Comparison of ENCODE assay signal across 1 cellular context in the genomic region with DNA sequence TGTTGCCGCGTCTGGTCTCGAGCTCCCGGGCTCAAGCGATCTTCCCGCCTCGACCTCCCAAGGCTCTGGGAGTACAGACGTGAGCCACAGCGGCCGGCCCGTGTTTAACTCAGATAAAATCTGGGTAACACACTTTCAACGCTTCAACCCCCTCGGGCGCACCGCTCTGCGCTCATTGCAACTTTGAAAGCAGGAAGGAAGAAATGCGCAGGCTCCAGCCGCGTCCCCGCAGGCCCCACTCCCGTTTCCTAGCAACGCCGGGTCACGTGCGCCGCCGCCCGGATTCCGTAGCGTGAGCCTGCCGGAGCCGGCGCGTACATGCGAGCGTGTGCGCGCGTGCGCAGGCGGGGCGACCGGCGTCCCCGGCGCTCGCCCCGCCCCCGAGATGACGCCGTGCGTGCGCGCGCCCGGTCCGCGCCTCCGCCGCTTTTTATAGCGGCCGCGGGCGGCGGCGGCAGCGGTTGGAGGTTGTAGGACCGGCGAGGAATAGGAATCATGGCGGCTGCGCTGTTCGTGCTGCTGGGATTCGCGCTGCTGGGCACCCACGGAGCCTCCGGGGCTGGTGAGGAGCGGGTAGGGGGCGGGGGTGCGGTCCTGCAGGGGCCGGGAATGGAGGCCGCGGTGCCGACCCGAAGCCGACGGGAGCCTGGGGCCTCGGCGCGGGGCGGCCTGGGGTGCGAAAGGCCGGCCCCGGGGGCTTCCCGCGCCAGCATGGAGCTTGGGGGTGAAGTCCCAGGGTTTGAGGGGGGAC.
TF ChIP-seq lines count a peak whose summit lies in the region.

BSG (plus strand) TSS at position 457 of the 751 bp plus-strand sequence; CDS start at position 496, 39 bp downstream.

TF ChIP-seq in HEK293, 187 proteins besides CTCF, POLR2A, EP300 and RAD21 (continued from another document):
- TF ChIP-seq ZBTB44 (tag by site-specific recombination; IDR thresholded peaks at IDR 0.05) = 0 out of 2 replicates have a peak, but pooled peaks have one; percentile 41
- TF ChIP-seq HOXC10 (CRISPR knock-in tag; IDR thresholded peaks at IDR 0.05) = no peak
- peak; percentile 68; the same call in 1 of the 2 replicates for TF ChIP-seq ZBTB17 (tag by site-specific recombination; IDR thresholded peaks at IDR 0.05)
- TF ChIP-seq ZNF660 (tag by site-specific recombination; IDR thresholded peaks at IDR 0.05) = no peak
- TF ChIP-seq ZNF530 (tag by site-specific recombination; IDR thresholded peaks at IDR 0.05; ENCODE audit: low read depth) = no peak
- TF ChIP-seq ZNF571 (tag by site-specific recombination; IDR thresholded peaks at IDR 0.05) = no peak
- no peak for TF ChIP-seq ZNF211 (tag by site-specific recombination; IDR thresholded peaks at IDR 0.05; ENCODE audit: low read depth)
- TF ChIP-seq ZFP37 (tag by site-specific recombination; IDR thresholded peaks at IDR 0.05) = no peak
- TF ChIP-seq, protein P1, sequence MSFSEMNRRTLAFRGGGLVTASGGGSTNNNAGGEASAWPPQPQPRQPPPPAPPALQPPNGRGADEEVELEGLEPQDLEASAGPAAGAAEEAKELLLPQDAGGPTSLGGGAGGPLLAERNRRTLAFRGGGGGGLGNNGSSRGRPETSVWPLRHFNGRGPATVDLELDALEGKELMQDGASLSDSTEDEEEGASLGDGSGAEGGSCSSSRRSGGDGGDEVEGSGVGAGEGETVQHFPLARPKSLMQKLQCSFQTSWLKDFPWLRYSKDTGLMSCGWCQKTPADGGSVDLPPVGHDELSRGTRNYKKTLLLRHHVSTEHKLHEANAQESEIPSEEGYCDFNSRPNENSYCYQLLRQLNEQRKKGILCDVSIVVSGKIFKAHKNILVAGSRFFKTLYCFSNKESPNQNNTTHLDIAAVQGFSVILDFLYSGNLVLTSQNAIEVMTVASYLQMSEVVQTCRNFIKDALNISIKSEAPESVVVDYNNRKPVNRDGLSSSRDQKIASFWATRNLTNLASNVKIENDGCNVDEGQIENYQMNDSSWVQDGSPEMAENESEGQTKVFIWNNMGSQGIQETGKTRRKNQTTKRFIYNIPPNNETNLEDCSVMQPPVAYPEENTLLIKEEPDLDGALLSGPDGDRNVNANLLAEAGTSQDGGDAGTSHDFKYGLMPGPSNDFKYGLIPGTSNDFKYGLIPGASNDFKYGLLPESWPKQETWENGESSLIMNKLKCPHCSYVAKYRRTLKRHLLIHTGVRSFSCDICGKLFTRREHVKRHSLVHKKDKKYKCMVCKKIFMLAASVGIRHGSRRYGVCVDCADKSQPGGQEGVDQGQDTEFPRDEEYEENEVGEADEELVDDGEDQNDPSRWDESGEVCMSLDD (tag by site-specific recombination; IDR thresholded peaks at IDR 0.05) = no peak
- no peak for TF ChIP-seq ZNF202 (tag by site-specific recombination; IDR thresholded peaks at IDR 0.05; ENCODE audit: borderline replicate concordance)
- TF ChIP-seq ZNF138 (tag by site-specific recombination; IDR thresholded peaks at IDR 0.05; ENCODE audit: borderline replicate concordance) = no peak
- no peak for TF ChIP-seq ZNF529 (tag by site-specific recombination; IDR thresholded peaks at IDR 0.05; ENCODE audit: insufficient replicate concordance)
- no peak for TF ChIP-seq ZNF610 (tag by site-specific recombination; IDR thresholded peaks at IDR 0.05; ENCODE audit: borderline replicate concordance)
- TF ChIP-seq ZEB2 (tag by site-specific recombination; IDR thresholded peaks at IDR 0.05) = 0 out of 2 replicates have a peak, but pooled peaks have one; percentile 36
- TF ChIP-seq ZNF777 (tag by site-specific recombination; IDR thresholded peaks at IDR 0.05; ENCODE audit: borderline replicate concordance) = no peak
- TF ChIP-seq, protein P2, sequence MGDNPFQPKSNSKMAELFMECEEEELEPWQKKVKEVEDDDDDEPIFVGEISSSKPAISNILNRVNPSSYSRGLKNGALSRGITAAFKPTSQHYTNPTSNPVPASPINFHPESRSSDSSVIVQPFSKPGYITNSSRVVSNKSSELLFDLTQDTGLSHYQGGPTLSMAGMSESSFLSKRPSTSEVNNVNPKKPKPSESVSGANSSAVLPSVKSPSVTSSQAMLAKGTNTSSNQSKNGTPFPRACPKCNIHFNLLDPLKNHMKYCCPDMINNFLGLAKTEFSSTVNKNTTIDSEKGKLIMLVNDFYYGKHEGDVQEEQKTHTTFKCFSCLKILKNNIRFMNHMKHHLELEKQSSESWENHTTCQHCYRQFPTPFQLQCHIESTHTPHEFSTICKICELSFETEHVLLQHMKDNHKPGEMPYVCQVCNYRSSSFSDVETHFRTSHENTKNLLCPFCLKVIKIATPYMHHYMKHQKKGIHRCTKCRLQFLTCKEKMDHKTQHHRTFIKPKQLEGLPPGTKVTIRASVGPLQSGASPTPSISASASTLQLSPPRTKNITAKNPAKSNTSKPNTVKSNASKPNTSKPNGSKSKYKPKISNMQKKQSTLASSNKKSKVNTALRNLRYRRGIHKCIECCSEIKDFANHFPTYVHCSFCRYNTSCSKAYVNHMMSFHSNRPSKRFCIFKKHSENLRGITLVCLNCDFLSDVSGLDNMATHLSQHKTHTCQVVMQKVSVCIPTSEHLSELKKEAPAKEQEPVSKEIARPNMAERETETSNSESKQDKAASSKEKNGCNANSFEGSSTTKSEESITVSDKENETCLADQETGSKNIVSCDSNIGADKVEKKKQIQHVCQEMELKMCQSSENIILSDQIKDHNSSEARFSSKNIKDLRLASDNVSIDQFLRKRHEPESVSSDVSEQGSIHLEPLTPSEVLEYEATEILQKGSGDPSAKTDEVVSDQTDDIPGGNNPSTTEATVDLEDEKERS (tag by site-specific recombination; IDR thresholded peaks at IDR 0.05) = no peak
- peak; percentile 33; the same call in 1 of the 2 replicates for TF ChIP-seq IKZF3 (tag by site-specific recombination; IDR thresholded peaks at IDR 0.05)
- no peak for TF ChIP-seq ZNF501 (tag by site-specific recombination; IDR thresholded peaks at IDR 0.05)
- TF ChIP-seq ZNF473 (tag by site-specific recombination; IDR thresholded peaks at IDR 0.05) = no peak
- TF ChIP-seq ZNF658 (tag by site-specific recombination; IDR thresholded peaks at IDR 0.05) = no peak
- TF ChIP-seq, protein P3, sequence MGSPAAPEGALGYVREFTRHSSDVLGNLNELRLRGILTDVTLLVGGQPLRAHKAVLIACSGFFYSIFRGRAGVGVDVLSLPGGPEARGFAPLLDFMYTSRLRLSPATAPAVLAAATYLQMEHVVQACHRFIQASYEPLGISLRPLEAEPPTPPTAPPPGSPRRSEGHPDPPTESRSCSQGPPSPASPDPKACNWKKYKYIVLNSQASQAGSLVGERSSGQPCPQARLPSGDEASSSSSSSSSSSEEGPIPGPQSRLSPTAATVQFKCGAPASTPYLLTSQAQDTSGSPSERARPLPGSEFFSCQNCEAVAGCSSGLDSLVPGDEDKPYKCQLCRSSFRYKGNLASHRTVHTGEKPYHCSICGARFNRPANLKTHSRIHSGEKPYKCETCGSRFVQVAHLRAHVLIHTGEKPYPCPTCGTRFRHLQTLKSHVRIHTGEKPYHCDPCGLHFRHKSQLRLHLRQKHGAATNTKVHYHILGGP (tag by site-specific recombination; IDR thresholded peaks at IDR 0.05) = no peak
- no peak for TF ChIP-seq ZNF791 (tag by site-specific recombination; IDR thresholded peaks at IDR 0.05)
- TF ChIP-seq GLIS1 (tag by site-specific recombination; IDR thresholded peaks at IDR 0.05) = peak; percentile 88
- no peak for TF ChIP-seq ZNF311 (tag by site-specific recombination; IDR thresholded peaks at IDR 0.05; ENCODE audit: borderline replicate concordance)
- no peak for TF ChIP-seq ZNF521 (tag by site-specific recombination; IDR thresholded peaks at IDR 0.05)
- TF ChIP-seq ZNF121 (tag by site-specific recombination; IDR thresholded peaks at IDR 0.05) = no peak
- no peak for TF ChIP-seq ZNF548 (tag by site-specific recombination; IDR thresholded peaks at IDR 0.05)
- 0 out of 2 replicates have a peak, but pooled peaks have one; percentile 23 for TF ChIP-seq YY2 (tag by site-specific recombination; IDR thresholded peaks at IDR 0.05)
- no peak for TF ChIP-seq SALL2 (tag by site-specific recombination; IDR thresholded peaks at IDR 0.05; ENCODE audit: borderline replicate concordance)
- no peak for TF ChIP-seq ZNF239 (tag by site-specific recombination; IDR thresholded peaks at IDR 0.05)
- no peak for TF ChIP-seq ZNF549 (tag by site-specific recombination; IDR thresholded peaks at IDR 0.05)
- no peak for TF ChIP-seq KLF16 (tag by site-specific recombination; IDR thresholded peaks at IDR 0.05)
TF ChIP-seq in HEK293: peak in this region for 22.
